20 cellular contexts compared by ENCODE assay signal in genomic region chr7:55520426-55521140, GRCh38. TPM values are rescaled to one million over a fixed set of nuclear protein-coding genes. Genes with fewer than 3 reads are reported as not detected.
DNase-seq lines count a peak whose midpoint lies in the region; ATAC-seq and TF ChIP-seq lines count a peak whose summit lies in the region.
"Had no signal": no experiment of that assay in that cellular context is flagged by ENCODE, and none has a peak within 500 bp of the region (broad histone marks: within the 10 kb centered on the region; RNA-seq: fewer than 3 reads in every experiment).

No MANE protein-coding gene starts in this region.

- no peaks in the 10 kb centered on the region for H3K27me3 ChIP-seq in mammary epithelial cell (ENCODE audit: insufficient read depth, low read length)
- H3K27me3 ChIP-seq: upper lobe of right lung had no signal

- no peak overlapping the region for H3K27ac ChIP-seq in mammary epithelial cell (ENCODE audit: insufficient read depth, low read depth, low read length)
- H3K27ac ChIP-seq: PC-9, upper lobe of right lung had no signal

- peak overlapping the region; percentile 47 for H3K27ac Mint-ChIP-seq in activated naive CD8-positive, alpha-beta T cell
- no peak overlapping the region for H3K27ac Mint-ChIP-seq in activated naive CD8-positive, alpha-beta T cell treated with anti-CD3 and anti-CD28 coated beads, Interleukin-2, amount 50 U/mL, for 24 hours
- H3K27ac Mint-ChIP-seq in activated B cell treated with CpG ODN at 0.5 μM for 24 hours: peak overlapping the region; percentile 59
- H3K27ac Mint-ChIP-seq: activated naive CD8-positive, alpha-beta T cell treated with anti-CD3 and anti-CD28 coated beads for 36 hours had no signal

- in situ Hi-C loops in mammary epithelial cell (cut with MboI; ENCODE audit: low sequenced_read_pairs in 2 of 2): no loop called here

- peaks cover 14% of the 10 kb centered on the region for H3K36me3 Mint-ChIP-seq in activated naive CD8-positive, alpha-beta T cell
- peaks cover 37% of the 10 kb centered on the region for H3K36me3 Mint-ChIP-seq in activated naive CD8-positive, alpha-beta T cell treated with anti-CD3 and anti-CD28 coated beads, Interleukin-2, amount 50 U/mL, for 24 hours (ENCODE audit: low read depth)
- peaks cover 81% of the 10 kb centered on the region for H3K36me3 Mint-ChIP-seq in activated B cell treated with CpG ODN at 0.5 μM for 24 hours (ENCODE audit: low read depth)

- dilution Hi-C loops in mammary epithelial cell (cut with HindIII; ENCODE audit: low sequenced_read_pairs): no loop called here

- POLR2A ChIA-PET in activated B cell treated with CpG ODN at 0.5 μM for 24 hours (lab: Charles Lee): interaction anchor here (1.4 to 24.3 kb wide), 2 partner anchors 15 to 38 kb away, joined by 4 to 357 read pairs; no protein-coding TSS in a partner anchor

- H3K27me3 Mint-ChIP-seq in activated naive CD8-positive, alpha-beta T cell: no peaks in the 10 kb centered on the region
- no peaks in the 10 kb centered on the region for H3K27me3 Mint-ChIP-seq in activated naive CD8-positive, alpha-beta T cell treated with anti-CD3 and anti-CD28 coated beads, Interleukin-2, amount 50 U/mL, for 24 hours
- no peaks in the 10 kb centered on the region for H3K27me3 Mint-ChIP-seq in activated B cell treated with CpG ODN at 0.5 μM for 24 hours
- H3K27me3 Mint-ChIP-seq: activated naive CD8-positive, alpha-beta T cell treated with anti-CD3 and anti-CD28 coated beads for 36 hours had no signal

- no peaks in the 10 kb centered on the region for H3K9me3 Mint-ChIP-seq in activated naive CD8-positive, alpha-beta T cell (ENCODE audit: low read depth)
- H3K9me3 Mint-ChIP-seq in activated naive CD8-positive, alpha-beta T cell treated with anti-CD3 and anti-CD28 coated beads, Interleukin-2, amount 50 U/mL, for 24 hours: no peaks in the 10 kb centered on the region
- H3K9me3 Mint-ChIP-seq in activated B cell treated with CpG ODN at 0.5 μM for 24 hours: no peaks in the 10 kb centered on the region
- H3K9me3 Mint-ChIP-seq: activated naive CD8-positive, alpha-beta T cell treated with anti-CD3 and anti-CD28 coated beads for 36 hours had no signal

- H3K4me1 ChIP-seq in mammary epithelial cell (ENCODE audit: insufficient read depth, low read length): peaks cover 12% of the 10 kb centered on the region

- no peak overlapping the region for H3K4me2 ChIP-seq in mammary epithelial cell (ENCODE audit: insufficient read depth, low read depth, low read length)
- H3K4me2 ChIP-seq: PC-9 had no signal

- peaks cover 57% of the 10 kb centered on the region for H3K79me2 ChIP-seq in mammary epithelial cell (ENCODE audit: insufficient read depth, low read length)

- no peaks in the 10 kb centered on the region for H4K20me1 ChIP-seq in mammary epithelial cell (ENCODE audit: insufficient read depth, low read length)

- no peak overlapping the region for H3K4me3 Mint-ChIP-seq in activated naive CD8-positive, alpha-beta T cell
- H3K4me3 Mint-ChIP-seq in activated naive CD8-positive, alpha-beta T cell treated with anti-CD3 and anti-CD28 coated beads, Interleukin-2, amount 50 U/mL, for 24 hours: no peak overlapping the region
- H3K4me3 Mint-ChIP-seq in activated B cell treated with CpG ODN at 0.5 μM for 24 hours: no peak overlapping the region
- H3K4me3 Mint-ChIP-seq: activated naive CD8-positive, alpha-beta T cell treated with anti-CD3 and anti-CD28 coated beads for 36 hours had no signal

- H2AFZ ChIP-seq in mammary epithelial cell (ENCODE audit: low read depth, low read length): no peak overlapping the region
- H2AFZ ChIP-seq: PC-9 had no signal

- H3K9me3 ChIP-seq in mammary epithelial cell (replicated peaks; ENCODE audit: insufficient read depth, low read length): no peaks in the 10 kb centered on the region
- H3K9me3 ChIP-seq: upper lobe of right lung had no signal

- DNase-seq in activated naive CD8-positive, alpha-beta T cell treated with anti-CD3 and anti-CD28 coated beads, Interleukin-2, amount 50 U/mL, for 24 hours: no peak
- DNase-seq in activated B cell treated with CpG ODN at 0.5 μM for 24 hours: no peak
- peak; percentile 80 for DNase-seq in mesenteric fat pad (ENCODE audit: low spot score)
- DNase-seq in NCI-H1092 treated with DMSO at 0.1 percent for 48 hours (lab: John Stamatoyannopoulos, UW): no peak
- DNase-seq in mammary epithelial cell: no peak
- no peak for DNase-seq in NCI-H226
- DNase-seq: activated CD4-positive, CD25-positive, alpha-beta regulatory T cell treated with anti-CD3 and anti-CD28 coated beads, Interleukin-2, amount 50 U/mL, for 72 hours; activated naive CD8-positive, alpha-beta T cell treated with anti-CD3 and anti-CD28 coated beads for 36 hours; cerebellar nuclear complex; EL; NCI-H1105 treated with DMSO at 0.1 percent for 48 hours; NCI-H2081 treated with DMSO at 0.1 percent for 48 hours; NCI-H446; PC-9; SHP77 treated with DMSO at 0.1 percent for 48 hours; upper lobe of right lung had no signal

- H3K36me3 ChIP-seq in mammary epithelial cell (ENCODE audit: insufficient read depth, low read length): peaks cover 8% of the 10 kb centered on the region

- no TSS peak for BruUV-seq in mammary epithelial cell (replicated peaks; lab: Mats Ljungman, UMichigan)

- CTCF ChIA-PET in activated B cell treated with CpG ODN at 0.5 μM for 24 hours (lab: Charles Lee) (no interaction called here), mammary epithelial cell (lab: Charles Lee; ENCODE audit: low non-redundant PET) (no interaction called here)

- 83% methylated on average over 13 of the region's 13 CpGs for WGBS in mammary epithelial cell (ENCODE audit: low coverage, missing lambda C conversion rate)

- ATAC-seq in activated naive CD8-positive, alpha-beta T cell treated with anti-CD3 and anti-CD28 coated beads, Interleukin-2, amount 50 U/mL, for 24 hours: no peak
- ATAC-seq in activated B cell treated with CpG ODN at 0.5 μM for 24 hours (ENCODE audit: low read depth): no peak
- no peak for ATAC-seq in GM19324 (IDR thresholded peaks at IDR 0.05; ENCODE audit: low FRiP score, unreplicated experiment)
- ATAC-seq: upper lobe of right lung had no signal

- H3K4me3 ChIP-seq in mammary epithelial cell (replicated peaks in 1 of 3; ENCODE audit: insufficient read depth in 1 of 3, low read depth in 2 of 3, low read length in 3 of 3): no peak overlapping the region
- H3K4me3 ChIP-seq: lung, PC-9, skin epidermis, upper lobe of right lung had no signal

- TF ChIP-seq CTCF in activated B cell treated with CpG ODN at 0.5 μM for 24 hours (IDR thresholded peaks at IDR 0.05) (no peak), mammary epithelial cell (conservative IDR thresholded peaks at IDR 0.05 in 1 of 2, IDR thresholded peaks at IDR 0.05 in 1 of 2; ENCODE audit: extremely low read depth in 1 of 2, insufficient read depth in 1 of 2, low read depth in 1 of 2, low read length in 2 of 2) (no peak)

- no peak overlapping the region for H3K9ac ChIP-seq in mammary epithelial cell (ENCODE audit: insufficient read depth, low read length)

- intact Hi-C loops in activated B cell treated with CpG ODN at 0.5 μM for 24 hours (cut with micrococcal nuclease) (no loop called here), mammary epithelial cell (cut with micrococcal nuclease) (loop anchor here (5.0 kb wide), 2 partner anchors 72 to 88 kb away; no protein-coding TSS in a partner anchor)

- H3K4me1 Mint-ChIP-seq in activated naive CD8-positive, alpha-beta T cell (ENCODE audit: low read depth): peaks cover 44% of the 10 kb centered on the region
- peaks cover 57% of the 10 kb centered on the region for H3K4me1 Mint-ChIP-seq in activated naive CD8-positive, alpha-beta T cell treated with anti-CD3 and anti-CD28 coated beads, Interleukin-2, amount 50 U/mL, for 24 hours
- peaks cover 90% of the 10 kb centered on the region for H3K4me1 Mint-ChIP-seq in activated B cell treated with CpG ODN at 0.5 μM for 24 hours

RNA-seq across cellular contexts. Expression of gene VOPP1, which starts 51.7 kb away (rescaled TPM):
- 403 and 438 TPM in 2 replicates for total RNA-seq in activated B cell treated with CpG ODN at 0.5 μM for 24 hours
- 69.5 TPM for total RNA-seq in mesenteric fat pad
- total RNA-seq in mammary epithelial cell: 10 to 100 TPM; 43.2 to 65.3 TPM
- polyA plus RNA-seq in mammary epithelial cell: 52.1 TPM
- 79.0 TPM for polyA minus RNA-seq in mammary epithelial cell
